Comparison of ENCODE assay signal across 8 cellular contexts in the genomic region with DNA sequence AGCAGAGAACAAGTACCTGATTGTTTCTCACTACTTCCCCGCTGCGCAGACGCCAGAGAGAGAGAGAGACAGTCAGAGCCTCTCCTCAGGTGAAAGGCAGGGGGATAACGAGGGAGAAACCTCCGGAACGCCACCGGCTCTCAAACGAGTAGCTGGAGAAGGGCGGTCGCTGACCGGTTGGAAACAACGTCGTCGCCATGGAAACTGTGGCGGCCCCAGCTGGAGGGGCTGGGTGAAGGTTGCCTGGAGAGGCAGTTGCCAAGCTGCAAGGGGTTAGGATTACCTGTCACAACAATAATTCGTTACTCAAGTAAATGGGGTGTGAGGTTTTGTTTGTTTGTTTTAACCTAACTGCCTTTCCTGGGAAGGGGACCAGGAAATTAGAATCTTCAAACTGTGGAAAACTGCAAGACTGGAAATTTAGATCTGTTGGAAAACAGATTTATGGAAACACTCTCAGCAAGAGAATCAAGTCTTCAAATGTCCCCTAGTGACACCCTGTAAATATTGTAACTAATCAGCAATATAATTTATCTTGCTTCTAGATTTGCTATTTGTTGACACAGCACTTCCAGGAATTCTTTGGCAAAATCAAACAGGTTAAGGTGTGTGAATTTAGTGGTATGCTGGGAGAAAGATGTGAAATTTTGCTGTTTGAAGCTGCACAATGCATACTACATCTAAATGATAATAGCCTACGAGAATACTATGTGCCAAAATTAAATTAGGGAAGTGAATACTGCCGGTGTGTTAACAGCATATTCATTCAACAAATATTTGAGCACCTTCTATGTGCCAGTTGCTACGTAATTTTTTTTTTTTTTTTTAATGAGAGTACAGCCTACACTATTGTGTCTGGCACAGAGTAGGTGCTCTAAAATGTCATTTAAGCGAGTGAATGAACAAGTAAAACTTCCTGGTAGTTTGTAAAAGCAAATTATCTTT. TPM values are rescaled to one million over a fixed set of nuclear protein-coding genes. Genes with fewer than 3 reads are reported as not detected.
DNase-seq lines count a peak whose midpoint lies in the region; ATAC-seq, FAIRE-seq and TF ChIP-seq lines count a peak whose summit lies in the region.

A gene with protein sequence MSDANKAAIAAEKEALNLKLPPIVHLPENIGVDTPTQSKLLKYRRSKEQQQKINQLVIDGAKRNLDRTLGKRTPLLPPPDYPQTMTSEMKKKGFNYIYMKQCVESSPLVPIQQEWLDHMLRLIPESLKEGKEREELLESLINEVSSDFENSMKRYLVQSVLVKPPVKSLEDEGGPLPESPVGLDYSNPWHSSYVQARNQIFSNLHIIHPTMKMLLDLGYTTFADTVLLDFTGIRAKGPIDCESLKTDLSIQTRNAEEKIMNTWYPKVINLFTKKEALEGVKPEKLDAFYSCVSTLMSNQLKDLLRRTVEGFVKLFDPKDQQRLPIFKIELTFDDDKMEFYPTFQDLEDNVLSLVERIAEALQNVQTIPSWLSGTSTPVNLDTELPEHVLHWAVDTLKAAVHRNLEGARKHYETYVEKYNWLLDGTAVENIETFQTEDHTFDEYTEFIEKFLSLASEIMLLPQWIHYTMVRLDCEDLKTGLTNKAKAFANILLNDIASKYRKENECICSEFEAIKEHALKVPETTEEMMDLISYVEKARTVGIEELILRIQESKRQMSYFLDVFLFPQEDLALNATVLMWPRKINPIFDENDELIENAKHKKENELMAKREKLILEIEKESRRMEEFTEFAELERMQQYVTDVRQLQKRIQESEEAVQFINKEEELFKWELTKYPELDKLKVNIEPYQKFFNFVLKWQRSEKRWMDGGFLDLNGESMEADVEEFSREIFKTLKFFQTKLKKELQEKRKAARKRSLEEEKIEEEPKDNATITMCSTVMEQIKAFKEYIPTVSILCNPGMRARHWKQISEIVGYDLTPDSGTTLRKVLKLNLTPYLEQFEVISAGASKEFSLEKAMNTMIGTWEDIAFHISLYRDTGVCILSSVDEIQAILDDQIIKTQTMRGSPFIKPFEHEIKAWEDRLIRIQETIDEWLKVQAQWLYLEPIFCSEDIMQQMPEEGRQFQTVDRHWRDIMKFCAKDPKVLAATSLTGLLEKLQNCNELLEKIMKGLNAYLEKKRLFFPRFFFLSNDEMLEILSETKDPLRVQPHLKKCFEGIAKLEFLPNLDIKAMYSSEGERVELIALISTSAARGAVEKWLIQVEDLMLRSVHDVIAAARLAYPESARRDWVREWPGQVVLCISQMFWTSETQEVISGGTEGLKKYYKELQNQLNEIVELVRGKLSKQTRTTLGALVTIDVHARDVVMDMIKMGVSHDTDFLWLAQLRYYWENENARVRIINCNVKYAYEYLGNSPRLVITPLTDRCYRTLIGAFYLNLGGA (N-terminal part only) (minus strand): TSS at position 164 of the 945 bp plus-strand sequence. CDS start 1,474 bp downstream, outside the sequence.

- H3K4me3 ChIP-seq in K562, result no peak within 1 kb of the TSS

- no peaks in the 10 kb centered on the region for H4K20me1 ChIP-seq in K562 (replicated peaks; ENCODE audit: control insufficient read depth, insufficient read depth, low read length)

- CTCF ChIA-PET in K562 (lab: Yijun Ruan, JAX; ENCODE audit: low intra/inter-chr PET ratio), result interaction anchor here (0.6 kb wide), 1 partner anchor 433 kb away, joined by 5 read pairs; no protein-coding TSS in a partner anchor

- peak within 1 kb of the TSS in 1 of 2 experiments; percentile 75; a peak in 2 of 4 replicates for H3K9ac ChIP-seq in K562 (ENCODE audit: insufficient read depth in 1 of 2, low read depth in 2 of 2, low read length in 2 of 2)

- no peak for FAIRE-seq in K562 (lab: Jason Lieb, UNC)

- ATAC-seq in K562 (peak; percentile 83), HG02870 (IDR thresholded peaks at IDR 0.05; ENCODE audit: unreplicated experiment) (no peak)
- no peak for ATAC-seq in natural killer cell treated with Interleukin-12 subunit alpha and Interleukin-12 subunit beta and Interleukin-15 and Interleukin-18, amount 100 ng/mL, for 72 hours

- DNase-seq in NCI-H1436 (lab: John Stamatoyannopoulos, UW), result peak; percentile 16
- no peak for DNase-seq in NCI-H1436 treated with DMSO at 0.1 percent for 48 hours (lab: John Stamatoyannopoulos, UW)
- DNase-seq in NCI-H1930 (lab: John Stamatoyannopoulos, UW), result peak; percentile 62 to 66
- peak; percentile 26 to 58 (median 32) for DNase-seq in K562 (ENCODE audit: extremely low read depth in 1 of 4, low spot score in 3 of 4)
- DNase-seq in kidney glomerular epithelial cell (lab: John Stamatoyannopoulos, UW), result peak; percentile 30
- DNase-seq in hepatic stellate cell (ENCODE audit: low spot score), result no peak
- no peak for DNase-seq in natural killer cell treated with Interleukin-12 subunit alpha and Interleukin-12 subunit beta and Interleukin-15 and Interleukin-18, amount 100 ng/mL, for 72 hours (ENCODE audit: low spot score)

- peaks cover 3% of the 10 kb centered on the region in 2 experiments; a peak in 3 of 5 replicates for H3K4me1 ChIP-seq in K562 (replicated peaks in 1 of 2; ENCODE audit: control insufficient read depth in 2 of 2, insufficient read depth in 2 of 2, low read length in 2 of 2)

- TF ChIP-seq POLR2A in K562 (conservative IDR thresholded peaks at IDR 0.05), result no peak

- WGBS in K562 (ENCODE audit: insufficient coverage, low coverage, missing lambda C conversion rate), result 5% methylated on average over 16 of the region's 20 CpGs

- no peaks in the 10 kb centered on the region for H3K79me2 ChIP-seq in K562 (ENCODE audit: control insufficient read depth, insufficient read depth, low read length)

- no peaks in the 10 kb centered on the region for H3K36me3 ChIP-seq in K562 (ENCODE audit: control insufficient read depth, insufficient read depth, low read length)

- no peaks in the 10 kb centered on the region for H3K9me1 ChIP-seq in K562 (ENCODE audit: control insufficient read depth, insufficient read depth, low read length)

- BruUV-seq in K562 (replicated peaks; lab: Mats Ljungman, UMichigan), result no TSS peak

- TF ChIP-seq EP300 in K562 (IDR thresholded peaks at IDR 0.05; ENCODE audit: low read length), result no peak

- no peaks in the 10 kb centered on the region for H3K36me3 Mint-ChIP-seq in natural killer cell treated with Interleukin-12 subunit alpha and Interleukin-12 subunit beta and Interleukin-15 and Interleukin-18, amount 100 ng/mL, for 72 hours

- no peaks in the 10 kb centered on the region for H3K9me3 Mint-ChIP-seq in natural killer cell treated with Interleukin-12 subunit alpha and Interleukin-12 subunit beta and Interleukin-15 and Interleukin-18, amount 100 ng/mL, for 72 hours

- H3K27me3 Mint-ChIP-seq in natural killer cell treated with Interleukin-12 subunit alpha and Interleukin-12 subunit beta and Interleukin-15 and Interleukin-18, amount 100 ng/mL, for 72 hours, result no peaks in the 10 kb centered on the region

- peaks cover 0 to 4% of the 10 kb centered on the region in 2 donors for H3K4me1 Mint-ChIP-seq in natural killer cell treated with Interleukin-12 subunit alpha and Interleukin-12 subunit beta and Interleukin-15 and Interleukin-18, amount 100 ng/mL, for 72 hours (ENCODE audit: low read depth in 2 of 2)

- no peak within 1 kb of the TSS for H3K27ac Mint-ChIP-seq in natural killer cell treated with Interleukin-12 subunit alpha and Interleukin-12 subunit beta and Interleukin-15 and Interleukin-18, amount 100 ng/mL, for 72 hours

- POLR2A ChIA-PET in K562 (lab: Yijun Ruan, JAX), result interaction anchor here (0.8 kb wide), 1 partner anchor 9 kb away, joined by 5 read pairs; no protein-coding TSS in a partner anchor

- intact Hi-C loops in K562 (cut with micrococcal nuclease), result no loop called here

- no peaks in the 10 kb centered on the region for H3K9me3 ChIP-seq in K562 (replicated peaks; ENCODE audit: control insufficient read depth, insufficient read depth, low read depth, low read length)

- no peak for TF ChIP-seq CTCF in K562 (IDR thresholded peaks at IDR 0.05 in 2 of 3, conservative IDR thresholded peaks at IDR 0.05 in 1 of 3; ENCODE audit: insufficient read depth in 2 of 3, low read depth in 1 of 3, low read length in 3 of 3)

- H3K4me2 ChIP-seq in K562 (ENCODE audit: insufficient read depth, low read length), result peak within 1 kb of the TSS; percentile 25; the same call in 1 of the 2 replicates

- in situ Hi-C loops in K562 (cut with MboI), result no loop called here

- no peak within 1 kb of the TSS for H3K4me3 Mint-ChIP-seq in natural killer cell treated with Interleukin-12 subunit alpha and Interleukin-12 subunit beta and Interleukin-15 and Interleukin-18, amount 100 ng/mL, for 72 hours

- no peak for TF ChIP-seq RAD21 in K562 (CRISPR knock-in tag; conservative IDR thresholded peaks at IDR 0.05 in 1 of 2, IDR thresholded peaks at IDR 0.05 in 1 of 2)

- H3K27ac ChIP-seq in K562 (ENCODE audit: extremely low read depth, low read depth, low read length), result no peak within 1 kb of the TSS

- no peak within 1 kb of the TSS; the same call in 1 of the 2 replicates for H2AFZ ChIP-seq in K562 (ENCODE audit: low read depth, low read length)

- H3K27me3 ChIP-seq in K562 (ENCODE audit: control insufficient read depth in 2 of 2, insufficient read depth in 2 of 2, low read length in 2 of 2), result peaks cover 0 to 14% of the 10 kb centered on the region in 2 experiments; a peak in 1 of 5 replicates

RNA-seq across cellular contexts. Expression of the gene that starts here (rescaled TPM):
- 0.07 and 0.37 TPM in 2 replicates for total RNA-seq in K562 (2011; cell fraction: chromatin; rRNA removed; ENCODE audit: low replicate concordance)
- 0.17 TPM in 1 of 2 replicates, not detected in the other for total RNA-seq in K562 (2011; cell fraction: nucleolus; rRNA removed)
- 0.07 and 0.08 TPM in 2 replicates for total RNA-seq in K562 (2011; cell fraction: nucleoplasm; rRNA removed)
- total RNA-seq in K562 (2014; rRNA removed) (not detected in 2 replicates), K562 (2014; rRNA removed; fragmentation: Illumina TruSeq; extraction: Trizol) (0.03 and 0.04 TPM in 2 replicates), K562 (2015; rRNA removed; fragmentation: Illumina TruSeq; extraction: Trizol) (0.04 TPM in 1 of 2 replicates, not detected in the other), K562 (2021) (not detected in 2 replicates)
- polyA plus RNA-seq in K562 (2011; rRNA removed) (0.01 and 0.03 TPM in 2 replicates), K562 (2014; fragmentation: Illumina TruSeq; extraction: Trizol) (0.01 TPM in 1 of 2 replicates, not detected in the other), K562 (2014; fragmentation: Nextera tagmentation; extraction: Ambion mirVana) (not detected), K562 (2014; rRNA removed) (0.01 TPM in 1 of 2 replicates, not detected in the other)
- polyA plus RNA-seq in K562 (2011; cell fraction: cytosol; rRNA removed), result under 0.01 TPM in 1 of 2 replicates, not detected in the other
- polyA plus RNA-seq in K562 (2011; cell fraction: nucleus; rRNA removed), result 0.01 TPM in 1 of 2 replicates, not detected in the other
- 0.07 and 0.36 TPM in 2 replicates for polyA plus RNA-seq in K562 (2012)
- polyA minus RNA-seq in K562 (2011; rRNA and poly(A)+ RNA removed), result 0.06 and 0.11 TPM in 2 replicates
- polyA minus RNA-seq in K562 (2011; cell fraction: cytosol; rRNA and poly(A)+ RNA removed), result not detected in 2 replicates
- polyA minus RNA-seq in K562 (2011; cell fraction: nucleus; rRNA and poly(A)+ RNA removed), result under 0.01 and 0.13 TPM in 2 replicates
- under 1 TPM; 0.05 to 0.33 TPM for total RNA-seq in natural killer cell treated with Interleukin-12 subunit alpha and Interleukin-12 subunit beta and Interleukin-15 and Interleukin-18, amount 100 ng/mL, for 72 hours

Comparison
In these comparisons a context has a peak if more than half of its experiments do, and no peak if none do; other contexts are left out.
1. DNase-seq: peak in NCI-H1436 (single experiment), NCI-H1930 (2 of 2) and kidney glomerular epithelial cell (single experiment); none in NCI-H1436 treated with DMSO at 0.1 percent for 48 hours (single experiment), hepatic stellate cell (single experiment) and natural killer cell treated with Interleukin-12 subunit alpha and Interleukin-12 subunit beta and Interleukin-15 and Interleukin-18, amount 100 ng/mL, for 72 hours (single experiment).
2. Peak in DNase-seq, ATAC-seq and H3K4me2 ChIP-seq in K562; RNA of the gene not detected or under 1 TPM.